In genomic region chr13:42970824-42971669, GRCh38 we compare ENCODE assay signal across 9 cellular contexts. TPM values are rescaled to one million over a fixed set of nuclear protein-coding genes. Genes with fewer than 3 reads are reported as not detected.
DNase-seq lines count a peak whose midpoint lies in the region; ATAC-seq, FAIRE-seq and TF ChIP-seq lines count a peak whose summit lies in the region.
"Had no signal": no experiment of that assay in that cellular context is flagged by ENCODE, and none has a peak within 500 bp of the region (broad histone marks: within the 10 kb centered on the region; RNA-seq: fewer than 3 reads in every experiment).

No MANE protein-coding gene starts in this region.

- peak; percentile 71 for ATAC-seq in GM18858 (IDR thresholded peaks at IDR 0.05; ENCODE audit: unreplicated experiment)
- peak; percentile 52 for ATAC-seq in HG03457 (IDR thresholded peaks at IDR 0.05; ENCODE audit: unreplicated experiment)
- ATAC-seq in SK-N-SH treated with all-trans-retinoic acid at 6 μM for 48 hours = peak; percentile 90
- peak; percentile 82 for ATAC-seq in K562

- TF ChIP-seq POLR2A in K562 (conservative IDR thresholded peaks at IDR 0.05) = no peak

- in situ Hi-C loops in K562 (cut with MboI) = no loop called here

- TF ChIP-seq RAD21 in K562 (CRISPR knock-in tag; conservative IDR thresholded peaks at IDR 0.05 in 1 of 2, IDR thresholded peaks at IDR 0.05 in 1 of 2) = peak in 1 of 2 experiments; percentile 26; a peak in 1 of 4 replicates

- H3K27ac ChIP-seq in C4-2B (no peak overlapping the region), K562 (ENCODE audit: extremely low read depth, low read depth, low read length) (no peak overlapping the region)
- H3K27ac ChIP-seq: SK-N-MC had no signal

- H3K9ac ChIP-seq in K562 (ENCODE audit: insufficient read depth in 1 of 2, low read depth in 2 of 2, low read length in 2 of 2) = no peak overlapping the region

- 6% methylated on average over 6 of the region's 6 CpGs for WGBS in K562 (ENCODE audit: insufficient coverage, low coverage, missing lambda C conversion rate)

- H4K20me1 ChIP-seq in K562 (replicated peaks; ENCODE audit: control insufficient read depth, insufficient read depth, low read length) = no peaks in the 10 kb centered on the region

- H3K4me1 ChIP-seq in K562 (replicated peaks in 1 of 2; ENCODE audit: control insufficient read depth in 2 of 2, insufficient read depth in 2 of 2, low read length in 2 of 2) = no peaks in the 10 kb centered on the region

- intact Hi-C loops in K562 (cut with micrococcal nuclease) = loop anchor here (2.0 kb wide), 1 partner anchor 162 kb away; no protein-coding TSS in a partner anchor

- BruUV-seq in K562 (replicated peaks; lab: Mats Ljungman, UMichigan) = no TSS peak

- H3K9me3 ChIP-seq in K562 (replicated peaks; ENCODE audit: control insufficient read depth, insufficient read depth, low read depth, low read length) = no peaks in the 10 kb centered on the region

- H2AFZ ChIP-seq in K562 (ENCODE audit: low read depth, low read length) = no peak overlapping the region

- H3K4me3 ChIP-seq in K562 = no peak overlapping the region
- H3K4me3 ChIP-seq: SK-N-MC had no signal

- FAIRE-seq in K562 (lab: Jason Lieb, UNC) (peak; percentile 55), islet of Langerhans (lab: Jason Lieb, UNC) (peak; percentile 95)

- no peak for TF ChIP-seq EP300 in K562 (IDR thresholded peaks at IDR 0.05; ENCODE audit: low read length)

- no peaks in the 10 kb centered on the region for H3K36me3 ChIP-seq in K562 (ENCODE audit: control insufficient read depth, insufficient read depth, low read length)

- no peaks in the 10 kb centered on the region for H3K79me2 ChIP-seq in K562 (ENCODE audit: control insufficient read depth, insufficient read depth, low read length)

- H3K9me1 ChIP-seq in K562 (ENCODE audit: control insufficient read depth, insufficient read depth, low read length) = no peaks in the 10 kb centered on the region

- CTCF ChIA-PET in K562 (lab: Yijun Ruan, JAX; ENCODE audit: low intra/inter-chr PET ratio) = no interaction called here

- peak; percentile 77 for TF ChIP-seq CTCF in C4-2B (conservative IDR thresholded peaks at IDR 0.05)
- peak; percentile 36 to 54 (median 50); a peak in 5 of 6 replicates for TF ChIP-seq CTCF in K562 (IDR thresholded peaks at IDR 0.05 in 2 of 3, conservative IDR thresholded peaks at IDR 0.05 in 1 of 3; ENCODE audit: insufficient read depth in 2 of 3, low read depth in 1 of 3, low read length in 3 of 3)

- DNase-seq in K562 (ENCODE audit: extremely low read depth in 1 of 4, low spot score in 3 of 4) = peak; percentile 24 to 48 (median 36)
- DNase-seq in stimulated activated CD8-positive, alpha-beta memory T cell treated with anti-CD3 and anti-CD28 coated beads, Interleukin-4, amount 100 ng/mL, for 24 hours (ENCODE audit: low read depth) = peak; percentile 22
- DNase-seq in NCI-H2029 (lab: John Stamatoyannopoulos, UW) = no peak

- H3K4me2 ChIP-seq in K562 (ENCODE audit: insufficient read depth, low read length) = no peak overlapping the region

- no peaks in the 10 kb centered on the region for H3K27me3 ChIP-seq in K562 (ENCODE audit: control insufficient read depth in 2 of 2, insufficient read depth in 2 of 2, low read length in 2 of 2)

- POLR2A ChIA-PET in K562 (lab: Yijun Ruan, JAX) = no interaction called here

TF ChIP-seq in SK-N-SH treated with all-trans-retinoic acid at 6 μM for 48 hours, 23 proteins besides CTCF, POLR2A, EP300 and RAD21 (continues in another document):
- TF ChIP-seq ZNF8 (CRISPR knock-in tag; IDR thresholded peaks at IDR 0.05) (no peak), GLIS3 (CRISPR knock-in tag; IDR thresholded peaks at IDR 0.05) (no peak), ISL1 (CRISPR knock-in tag; IDR thresholded peaks at IDR 0.05) (no peak), PATZ1 (CRISPR knock-in tag; IDR thresholded peaks at IDR 0.05; ENCODE audit: borderline replicate concordance) (no peak), BACH2 (CRISPR knock-in tag; IDR thresholded peaks at IDR 0.05; ENCODE audit: borderline replicate concordance) (no peak)

TF ChIP-seq in K562, 482 proteins besides CTCF, POLR2A, EP300 and RAD21:
- TF ChIP-seq MIER1 (IDR thresholded peaks at IDR 0.05; ENCODE audit: low read depth) (no peak), ETS2 (tag; IDR thresholded peaks at IDR 0.05; ENCODE audit: borderline replicate concordance, poor library complexity, severe bottlenecking) (no peak), MEIS2 (IDR thresholded peaks at IDR 0.05; ENCODE audit: partially characterized antibody) (peak; percentile 65)
- TF ChIP-seq, protein P1, sequence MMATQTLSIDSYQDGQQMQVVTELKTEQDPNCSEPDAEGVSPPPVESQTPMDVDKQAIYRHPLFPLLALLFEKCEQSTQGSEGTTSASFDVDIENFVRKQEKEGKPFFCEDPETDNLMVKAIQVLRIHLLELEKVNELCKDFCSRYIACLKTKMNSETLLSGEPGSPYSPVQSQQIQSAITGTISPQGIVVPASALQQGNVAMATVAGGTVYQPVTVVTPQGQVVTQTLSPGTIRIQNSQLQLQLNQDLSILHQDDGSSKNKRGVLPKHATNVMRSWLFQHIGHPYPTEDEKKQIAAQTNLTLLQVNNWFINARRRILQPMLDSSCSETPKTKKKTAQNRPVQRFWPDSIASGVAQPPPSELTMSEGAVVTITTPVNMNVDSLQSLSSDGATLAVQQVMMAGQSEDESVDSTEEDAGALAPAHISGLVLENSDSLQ (IDR thresholded peaks at IDR 0.05) = peak; percentile 43

RNA-seq across cellular contexts. Expression of gene EPSTI1, which starts 21.0 kb away (rescaled TPM):
- 0.23 TPM in 1 of 2 replicates, not detected in the other for total RNA-seq in K562 (2011; cell fraction: chromatin; rRNA removed; ENCODE audit: low replicate concordance)
- total RNA-seq in K562 (2011; cell fraction: nucleolus; rRNA removed) = 0.26 TPM in 1 of 2 replicates, not detected in the other
- 0.22 TPM in 1 of 2 replicates, not detected in the other for total RNA-seq in K562 (2011; cell fraction: nucleoplasm; rRNA removed)
- total RNA-seq in K562 (2014; rRNA removed) = not detected in 2 replicates
- total RNA-seq in K562 (2014; rRNA removed; fragmentation: Illumina TruSeq; extraction: Trizol) = 0.18 TPM in 1 of 2 replicates, not detected in the other
- not detected in 2 replicates for total RNA-seq in K562 (2015; rRNA removed; fragmentation: Illumina TruSeq; extraction: Trizol)
- total RNA-seq in K562 (2021) = not detected in 2 replicates
- 0.15 and 1.0 TPM in 2 replicates for polyA plus RNA-seq in K562 (2011; rRNA removed)
- 0.04 and 0.57 TPM in 2 replicates for polyA plus RNA-seq in K562 (2011; cell fraction: cytosol; rRNA removed)
- 0.06 and 0.20 TPM in 2 replicates for polyA plus RNA-seq in K562 (2011; cell fraction: nucleus; rRNA removed)
- polyA plus RNA-seq in K562 (2012) = 0.10 and 0.21 TPM in 2 replicates
- polyA plus RNA-seq in K562 (2014; fragmentation: Illumina TruSeq; extraction: Trizol) = not detected in 2 replicates
- not detected for polyA plus RNA-seq in K562 (2014; fragmentation: Nextera tagmentation; extraction: Ambion mirVana)
- not detected in 2 replicates for polyA plus RNA-seq in K562 (2014; rRNA removed)
- polyA minus RNA-seq in K562 (2011; rRNA and poly(A)+ RNA removed) = 0.09 and 0.56 TPM in 2 replicates
- 1.3 TPM in 1 of 2 replicates, not detected in the other for polyA minus RNA-seq in K562 (2011; cell fraction: cytosol; rRNA and poly(A)+ RNA removed)
- polyA minus RNA-seq in K562 (2011; cell fraction: nucleus; rRNA and poly(A)+ RNA removed) = 0.13 TPM in 1 of 2 replicates, not detected in the other

RNA-seq across cellular contexts. Expression of gene DNAJC15, which starts 52.3 kb away (rescaled TPM):
- 0.60 and 0.65 TPM in 2 replicates for total RNA-seq in K562 (2011; cell fraction: chromatin; rRNA removed; ENCODE audit: low replicate concordance)
- total RNA-seq in K562 (2011; cell fraction: nucleolus; rRNA removed) = 0.17 and 0.39 TPM in 2 replicates
- total RNA-seq in K562 (2011; cell fraction: nucleoplasm; rRNA removed) = 0.81 and 1.4 TPM in 2 replicates
- 0.94 and 1.5 TPM in 2 replicates for total RNA-seq in K562 (2014; rRNA removed)
- 0.47 and 0.61 TPM in 2 replicates for total RNA-seq in K562 (2014; rRNA removed; fragmentation: Illumina TruSeq; extraction: Trizol)
- 0.51 and 0.68 TPM in 2 replicates for total RNA-seq in K562 (2015; rRNA removed; fragmentation: Illumina TruSeq; extraction: Trizol)
- 1.0 and 1.3 TPM in 2 replicates for total RNA-seq in K562 (2021)
- polyA plus RNA-seq in K562 (2011; rRNA removed) = 0.14 and 1.9 TPM in 2 replicates
- polyA plus RNA-seq in K562 (2011; cell fraction: cytosol; rRNA removed) = 0.43 and 1.2 TPM in 2 replicates
- polyA plus RNA-seq in K562 (2011; cell fraction: nucleus; rRNA removed) = 0.44 and 0.58 TPM in 2 replicates
- polyA plus RNA-seq in K562 (2012) = 2.4 and 2.7 TPM in 2 replicates
- 0.64 and 0.78 TPM in 2 replicates for polyA plus RNA-seq in K562 (2014; fragmentation: Illumina TruSeq; extraction: Trizol)
- polyA plus RNA-seq in K562 (2014; fragmentation: Nextera tagmentation; extraction: Ambion mirVana) = 1 to 10 TPM; 3.6 to 3.8 TPM
- polyA plus RNA-seq in K562 (2014; rRNA removed) = 0.99 and 1.1 TPM in 2 replicates
- 0.04 and 0.06 TPM in 2 replicates for polyA minus RNA-seq in K562 (2011; rRNA and poly(A)+ RNA removed)
- polyA minus RNA-seq in K562 (2011; cell fraction: cytosol; rRNA and poly(A)+ RNA removed) = 1.2 TPM in 1 of 2 replicates, not detected in the other
- 0.13 and 0.33 TPM in 2 replicates for polyA minus RNA-seq in K562 (2011; cell fraction: nucleus; rRNA and poly(A)+ RNA removed)
